In the genomic region with DNA sequence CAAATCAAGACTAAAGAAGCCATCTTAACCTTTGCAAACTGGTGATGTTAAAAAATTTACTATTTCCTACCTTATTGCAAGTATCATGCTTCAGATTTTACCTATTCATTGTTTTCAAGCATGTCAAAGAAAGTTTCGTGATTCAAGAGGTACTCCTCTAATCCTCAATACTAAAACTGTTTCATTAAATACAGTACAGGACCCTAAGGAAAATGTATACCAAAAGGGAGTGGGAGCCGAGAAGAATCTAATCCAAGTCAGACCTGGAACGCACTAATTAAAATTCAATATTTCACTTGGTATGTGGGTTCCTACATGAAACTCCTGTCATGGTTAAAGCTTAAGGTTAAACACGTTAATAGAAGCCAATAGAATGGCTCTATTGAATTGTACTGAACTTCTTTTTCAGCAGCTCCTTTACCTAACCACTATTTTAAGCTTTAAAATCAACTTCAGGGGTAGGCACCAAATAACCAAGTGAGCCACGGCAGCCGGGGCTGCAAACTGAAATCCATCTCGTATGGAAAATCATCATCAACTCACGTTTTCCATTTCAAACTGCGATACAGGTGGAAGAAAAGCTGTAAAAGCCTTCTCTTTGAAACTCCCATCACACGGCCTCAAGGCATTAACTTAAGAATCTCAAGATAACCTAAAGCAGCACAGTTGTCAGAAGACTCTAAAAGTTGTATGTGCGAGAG, we compare ENCODE assay signal across 8 cellular contexts.
A peak's percentile ranks its signal among the peaks of the same experiment; 100 is the strongest.
DNase-seq lines count a peak whose midpoint lies in the region; ATAC-seq and TF ChIP-seq lines count a peak whose summit lies in the region.

No MANE protein-coding gene starts in this region.

- peak; percentile 16 to 22 for DNase-seq in AML-193 (lab: John Stamatoyannopoulos, UW)
- DNase-seq in activated CD4-positive, alpha-beta T cell treated with anti-CD3 and anti-CD28 coated beads, Interleukin-2, amount 10 ng/mL, durations not matched to agents 7 days and 5 days, result no peak
- DNase-seq in fibroblast of lung (ENCODE audit: low read depth in 2 of 2), result peak in 1 of 2 donors; percentile 34
- peak; percentile 59 for DNase-seq in pons (ENCODE audit: low spot score)
- no peak for DNase-seq in NCI-H1694 treated with DMSO at 0.1 percent for 48 hours (lab: John Stamatoyannopoulos, UW)
- no peak for DNase-seq in ureter (ENCODE audit: low spot score)

- H3K27ac Mint-ChIP-seq in activated CD4-positive, alpha-beta T cell treated with anti-CD3 and anti-CD28 coated beads, Interleukin-2, amount 10 ng/mL, durations not matched to agents 7 days and 5 days, result peak overlapping the region; percentile 93

- H3K27ac ChIP-seq in HUES6 (ENCODE audit: low read depth, low read length) (no peak overlapping the region; the same call in 1 of the 2 replicates), fibroblast of lung (ENCODE audit: insufficient read depth, low read length) (peak overlapping the region; percentile 90)

- peak overlapping the region; percentile 76 for H3K4me2 ChIP-seq in fibroblast of lung (ENCODE audit: extremely low read depth, insufficient read depth, low read length)

- H3K9me3 ChIP-seq in HUES6 (ENCODE audit: control insufficient read depth, insufficient read depth, low read depth, low read length) (no peaks in the 10 kb centered on the region; the same call in 1 of the 2 replicates), fibroblast of lung (ENCODE audit: control insufficient read depth, insufficient read depth, low read depth, low read length) (no peaks in the 10 kb centered on the region)

- POLR2A ChIA-PET in activated CD4-positive, alpha-beta T cell treated with anti-CD3 and anti-CD28 coated beads, Interleukin-2, amount 10 ng/mL, durations not matched to agents 7 days and 5 days (lab: Charles Lee), result interaction anchor here (0.6 kb wide), 1 partner anchor 72 kb away, joined by 3 read pairs; no protein-coding TSS in a partner anchor

- no peaks in the 10 kb centered on the region for H3K9me3 Mint-ChIP-seq in activated CD4-positive, alpha-beta T cell treated with anti-CD3 and anti-CD28 coated beads, Interleukin-2, amount 10 ng/mL, durations not matched to agents 7 days and 5 days

- CTCF ChIA-PET in activated CD4-positive, alpha-beta T cell treated with anti-CD3 and anti-CD28 coated beads, Interleukin-2, amount 10 ng/mL, durations not matched to agents 7 days and 5 days (lab: Charles Lee), result interaction anchor here (0.8 to 1.7 kb wide), 3 partner anchors 11 to 30 kb away, joined by 3 to 4 read pairs (median 3); no protein-coding TSS in a partner anchor

- TF ChIP-seq CTCF in fibroblast of lung (conservative IDR thresholded peaks at IDR 0.05 in 1 of 2, IDR thresholded peaks at IDR 0.05 in 1 of 2; ENCODE audit: low read depth in 1 of 2, low read length in 2 of 2), result no peak

- no peaks in the 10 kb centered on the region for H3K36me3 ChIP-seq in HUES6 (ENCODE audit: control insufficient read depth, insufficient read depth, low read length)
- no peaks in the 10 kb centered on the region for H3K36me3 ChIP-seq in fibroblast of lung (ENCODE audit: control insufficient read depth, insufficient read depth, low read length)

- peak overlapping the region; percentile 3 for H2AFZ ChIP-seq in fibroblast of lung (ENCODE audit: low read length)

- no peaks in the 10 kb centered on the region for H4K20me1 ChIP-seq in fibroblast of lung (ENCODE audit: control insufficient read depth, extremely low read depth, insufficient read depth, low read length)

- ATAC-seq in GM19395 (IDR thresholded peaks at IDR 0.05; ENCODE audit: unreplicated experiment), result no peak

- H3K27me3 ChIP-seq in HUES6 (ENCODE audit: control insufficient read depth, insufficient read depth, low read length), result peaks cover 5% of the 10 kb centered on the region; the same call in 1 of the 2 replicates
- no peaks in the 10 kb centered on the region for H3K27me3 ChIP-seq in fibroblast of lung (ENCODE audit: control insufficient read depth, insufficient read depth, low read length)

- H3K4me3 ChIP-seq in HUES6 (ENCODE audit: low read depth, low read length) (peak overlapping the region; percentile 83), fibroblast of lung (replicated peaks in 1 of 4; ENCODE audit: control extremely low read depth in 1 of 4, insufficient read depth in 1 of 4, low read depth in 3 of 4, low read length in 4 of 4) (peak overlapping the region; percentile 50 to 94 (median 72))

- H3K9ac ChIP-seq in HUES6 (ENCODE audit: low read length), result peak overlapping the region; percentile 95
- H3K9ac ChIP-seq in fibroblast of lung (ENCODE audit: insufficient read depth, low read length), result peak overlapping the region; percentile 83

- H3K36me3 Mint-ChIP-seq in activated CD4-positive, alpha-beta T cell treated with anti-CD3 and anti-CD28 coated beads, Interleukin-2, amount 10 ng/mL, durations not matched to agents 7 days and 5 days (ENCODE audit: low read depth), result peaks cover 15% of the 10 kb centered on the region

- H3K27me3 Mint-ChIP-seq in activated CD4-positive, alpha-beta T cell treated with anti-CD3 and anti-CD28 coated beads, Interleukin-2, amount 10 ng/mL, durations not matched to agents 7 days and 5 days, result peaks cover 8% of the 10 kb centered on the region

- peak overlapping the region; percentile 88 for H3K4me3 Mint-ChIP-seq in activated CD4-positive, alpha-beta T cell treated with anti-CD3 and anti-CD28 coated beads, Interleukin-2, amount 10 ng/mL, durations not matched to agents 7 days and 5 days

- H3K79me2 ChIP-seq in fibroblast of lung (ENCODE audit: control insufficient read depth, insufficient read depth, low read length), result peaks cover 18% of the 10 kb centered on the region

- H3K4me1 Mint-ChIP-seq in activated CD4-positive, alpha-beta T cell treated with anti-CD3 and anti-CD28 coated beads, Interleukin-2, amount 10 ng/mL, durations not matched to agents 7 days and 5 days, result peaks cover 40% of the 10 kb centered on the region

- H3K4me1 ChIP-seq in HUES6 (ENCODE audit: control insufficient read depth, insufficient read depth, low read length), result peaks cover 27% of the 10 kb centered on the region
- no peaks in the 10 kb centered on the region for H3K4me1 ChIP-seq in fibroblast of lung (ENCODE audit: control insufficient read depth, extremely low read depth, insufficient read depth, low read length)

Comparison
In these comparisons a context has a peak if more than half of its experiments do, and no peak if none do; other contexts are left out.
1. DNase-seq: peak in AML-193 (2 of 2) and pons (single experiment); none in activated CD4-positive, alpha-beta T cell treated with anti-CD3 and anti-CD28 coated beads, Interleukin-2, amount 10 ng/mL, durations not matched to agents 7 days and 5 days (single experiment), NCI-H1694 treated with DMSO at 0.1 percent for 48 hours (single experiment) and ureter (single experiment).